Comparison of ENCODE assay signal across 18 cellular contexts in the genomic region with DNA sequence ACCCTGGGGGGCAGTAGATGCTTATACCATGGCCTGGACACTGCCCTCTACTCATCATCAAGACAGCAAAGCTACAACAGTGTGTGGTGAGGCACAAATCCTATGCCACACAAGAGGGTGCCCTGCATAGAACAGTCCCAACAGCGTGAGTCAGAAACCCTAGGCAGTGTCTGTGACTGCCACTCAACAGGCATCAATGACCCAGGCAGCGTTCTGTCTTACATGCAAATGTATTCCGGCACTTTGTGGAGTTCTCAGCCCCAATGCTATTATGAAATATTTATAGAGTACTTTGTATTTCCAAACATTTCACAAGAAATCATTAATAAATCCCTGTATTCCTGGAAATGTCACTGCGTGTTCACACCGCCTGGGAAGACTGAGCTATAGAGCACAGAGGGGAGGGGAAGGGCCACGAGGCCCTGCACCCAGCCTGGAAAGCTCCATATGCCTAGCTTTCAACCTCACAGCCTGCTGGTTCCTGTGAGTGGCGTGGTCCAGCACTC.
"Had no signal": no experiment of that assay in that cellular context is flagged by ENCODE, and none has a peak within 500 bp of the region (broad histone marks: within the 10 kb centered on the region; RNA-seq: fewer than 3 reads in every experiment).

No MANE protein-coding gene starts in this region.

- H3K36me3 ChIP-seq: WERI-Rb-1 had no signal

- H3K27me3 ChIP-seq: adrenal gland, esophagus squamous epithelium, sigmoid colon, stomach, tibial artery, vagina had no signal

- H3K4me1 ChIP-seq: prostate gland, tibial artery had no signal

- H3K9me3 ChIP-seq: adrenal gland, esophagus squamous epithelium, prostate gland, sigmoid colon, stomach, tibial artery, vagina had no signal

- ATAC-seq: activated CD8-positive, alpha-beta T cell treated with anti-CD3 and anti-CD28 coated beads for 36 hours; natural killer cell treated with Interleukin-12 subunit alpha and Interleukin-12 subunit beta and Interleukin-15 and Interleukin-18, amount 100 ng/mL, for 72 hours had no signal

- H3K27ac ChIP-seq: prostate gland, sigmoid colon, tibial artery, vagina, WERI-Rb-1 had no signal

- H3K4me3 ChIP-seq: adrenal gland, esophagus squamous epithelium, prostate gland, sigmoid colon, stomach, tibial artery, vagina had no signal

- DNase-seq: activated CD4-positive, alpha-beta T cell treated with anti-CD3 and anti-CD28 coated beads for 4 hours; activated CD8-positive, alpha-beta T cell treated with anti-CD3 and anti-CD28 coated beads for 36 hours; activated effector memory CD4-positive, alpha-beta T cell treated with anti-CD3 and anti-CD28 coated beads, Interleukin-2, amount 50 U/mL, for 16 hours; activated T-cell treated with anti-CD3 and anti-CD28 coated beads, Interleukin-2, amount 50 U/mL, for 48 hours; esophagus squamous epithelium; foreskin fibroblast; kidney glomerular epithelial cell; mesenchymal stem cell; occipital lobe; sigmoid colon; stimulated activated CD4-positive, alpha-beta T cell treated with anti-CD3 and anti-CD28 coated beads, Interleukin-1b, Interleukin-23, amount 100 ng/mL, for 48 hours; stomach; tibial artery; WERI-Rb-1 had no signal
